In the genomic region with DNA sequence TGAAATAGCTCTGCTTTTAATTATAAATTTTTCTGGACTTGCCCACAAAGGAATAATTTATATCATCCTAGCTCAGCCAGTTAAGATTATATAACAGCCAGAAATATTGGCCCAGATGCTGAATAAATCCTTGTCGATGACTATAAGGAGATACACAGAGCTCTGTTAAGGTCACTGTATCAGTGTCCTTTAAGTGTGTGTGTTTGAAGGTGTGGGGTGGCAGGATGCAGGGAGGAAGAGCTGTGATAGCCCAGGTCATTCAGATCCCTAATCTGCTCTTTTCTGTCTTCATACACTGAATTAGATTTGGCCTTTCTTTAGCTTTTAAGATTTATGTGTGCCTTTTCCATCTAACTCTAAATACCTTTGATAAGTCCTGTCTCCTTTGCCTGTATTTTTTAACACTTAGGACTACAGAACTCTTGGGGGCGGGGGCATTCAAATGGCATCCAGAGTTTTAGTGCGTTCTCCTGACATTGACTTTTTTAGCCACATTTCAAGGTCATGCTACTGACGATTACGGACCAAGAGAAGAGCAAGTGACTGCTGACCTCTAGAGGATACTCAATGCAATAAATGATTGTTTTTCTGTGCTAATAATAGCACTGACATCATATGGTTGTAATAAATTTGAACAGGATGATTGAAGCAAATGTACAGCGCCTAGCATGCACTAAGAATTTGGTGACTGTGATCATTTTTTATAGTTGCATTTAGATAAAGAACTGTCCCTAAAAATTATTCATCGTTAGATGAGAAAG, we compare ENCODE assay signal across 8 cellular contexts.
A peak's percentile ranks its signal among the peaks of the same experiment; 100 is the strongest.
DNase-seq lines count a peak whose midpoint lies in the region; ATAC-seq, FAIRE-seq and TF ChIP-seq lines count a peak whose summit lies in the region.

No MANE protein-coding gene starts in this region.

- DNase-seq in HCT116 (ENCODE audit: low read depth, low spot score) (peak; percentile 15), MV-4-11 (lab: John Stamatoyannopoulos, UW) (peak; percentile 51), astrocyte of the hippocampus (ENCODE audit: low read depth, low spot score) (peak; percentile 46), aorta (no peak), NCI-H345 treated with DMSO at 0.1 percent for 48 hours (lab: John Stamatoyannopoulos, UW; ENCODE audit: unreplicated experiment) (no peak)
- no peak for DNase-seq in activated CD8-positive, alpha-beta memory T cell treated with anti-CD3 and anti-CD28 coated beads, Interleukin-2, amount 10 ng/mL, durations not matched to agents 7 days and 5 days

- peak; percentile 24 to 62 (median 56); a peak in 5 of 6 replicates for TF ChIP-seq CTCF in HCT116 (IDR thresholded peaks at IDR 0.05 in 2 of 3, conservative IDR thresholded peaks at IDR 0.05 in 1 of 3; ENCODE audit: borderline replicate concordance in 1 of 3, insufficient read depth in 1 of 3, low read depth in 2 of 3, low read length in 2 of 3)

- H3K27ac ChIP-seq in HCT116 (ENCODE audit: low read depth, low read length), result no peak overlapping the region
- peak overlapping the region; percentile 28 to 37 for H3K27ac ChIP-seq in aorta (ENCODE audit: low read depth in 1 of 2, low read length in 2 of 2)

- no peaks in the 10 kb centered on the region for H4K20me1 ChIP-seq in HCT116 (ENCODE audit: insufficient read depth)

- no peaks in the 10 kb centered on the region for H3K27me3 Mint-ChIP-seq in activated CD8-positive, alpha-beta memory T cell treated with anti-CD3 and anti-CD28 coated beads, Interleukin-2, amount 10 ng/mL, durations not matched to agents 7 days and 5 days

- H3K4me3 ChIP-seq in HCT116 (replicated peaks in 1 of 2; ENCODE audit: low read depth in 1 of 2, low read length in 2 of 2) (no peak overlapping the region), aorta (ENCODE audit: low read length in 2 of 2) (peak overlapping the region; percentile 11 to 95)

- 7 to 8% methylated on average over 7 of the region's 7 CpGs for WGBS in aorta, 2 donors

- H3K9me3 ChIP-seq in HCT116 (ENCODE audit: control insufficient read depth in 1 of 2, insufficient read depth in 1 of 2, low read depth in 1 of 2, low read length in 2 of 2) (no peaks in the 10 kb centered on the region), aorta (ENCODE audit: control insufficient read depth, low read length) (no peaks in the 10 kb centered on the region)

- TF ChIP-seq RAD21 in HCT116 (IDR thresholded peaks at IDR 0.05; ENCODE audit: low read depth), result peak; percentile 60

- no peak overlapping the region for H3K9ac ChIP-seq in HCT116 (ENCODE audit: low read length)

- no peaks in the 10 kb centered on the region for H3K27me3 ChIP-seq in HCT116 (ENCODE audit: insufficient read depth, low read length)
- no peaks in the 10 kb centered on the region for H3K27me3 ChIP-seq in aorta (ENCODE audit: control insufficient read depth in 1 of 2, insufficient read depth in 2 of 2, low read length in 1 of 2)

- H2AFZ ChIP-seq in HCT116 (ENCODE audit: low read depth, low read length, poor library complexity, severe bottlenecking), result peak overlapping the region; percentile 63

- no peaks in the 10 kb centered on the region for H3K4me1 Mint-ChIP-seq in activated CD8-positive, alpha-beta memory T cell treated with anti-CD3 and anti-CD28 coated beads, Interleukin-2, amount 10 ng/mL, durations not matched to agents 7 days and 5 days

- CTCF ChIA-PET in HCT116 (lab: Charles Lee), result interaction anchor here (0.7 to 1.3 kb wide), 3 partner anchors 36 to 96 kb away, joined by 3 to 7 read pairs (median 5); no protein-coding TSS in a partner anchor
- CTCF ChIA-PET in activated CD8-positive, alpha-beta memory T cell treated with anti-CD3 and anti-CD28 coated beads, Interleukin-2, amount 10 ng/mL, durations not matched to agents 7 days and 5 days (lab: Charles Lee), result no interaction called here

- RAD21 ChIA-PET in HCT116 (lab: Charles Lee; ENCODE audit: low non-redundant PET in 1 of 2, low total read pairs in 2 of 2, uncharacterized antibody in 2 of 2, unreplicated experiment in 2 of 2), result no interaction called here

- no peak overlapping the region for H3K4me2 ChIP-seq in HCT116 (ENCODE audit: low read length)

- intact Hi-C loops in HCT116 (cut with micrococcal nuclease), result loop anchor here (2.0 kb wide), 1 partner anchor 464 kb away; no protein-coding TSS in a partner anchor
- intact Hi-C loops in aorta (cut with DNase I), result loop anchor here in 1 of 2 donors (5.0 kb wide), 1 partner anchor 400 kb away; no protein-coding TSS in a partner anchor

- H3K4me3 Mint-ChIP-seq in activated CD8-positive, alpha-beta memory T cell treated with anti-CD3 and anti-CD28 coated beads, Interleukin-2, amount 10 ng/mL, durations not matched to agents 7 days and 5 days, result no peak overlapping the region

- H3K36me3 Mint-ChIP-seq in activated CD8-positive, alpha-beta memory T cell treated with anti-CD3 and anti-CD28 coated beads, Interleukin-2, amount 10 ng/mL, durations not matched to agents 7 days and 5 days, result no peaks in the 10 kb centered on the region

- H3K79me2 ChIP-seq in HCT116 (ENCODE audit: insufficient read depth, low read length), result no peaks in the 10 kb centered on the region

- TF ChIP-seq POLR2A in HCT116 (IDR thresholded peaks at IDR 0.05; ENCODE audit: borderline replicate concordance, extremely low read depth, insufficient read depth, insufficient read length), result no peak

- H3K4me1 ChIP-seq in HCT116 (ENCODE audit: control insufficient read depth in 1 of 2, insufficient read depth in 2 of 2, low read length in 2 of 2) (peaks cover 0 to 6% of the 10 kb centered on the region in 2 experiments; a peak in 1 of 4 replicates), aorta (ENCODE audit: control insufficient read depth in 1 of 2, insufficient read depth in 2 of 2, low read length in 2 of 2) (peaks cover 0 to 3% of the 10 kb centered on the region in 2 donors)

- ATAC-seq in GM18498 (IDR thresholded peaks at IDR 0.05; ENCODE audit: unreplicated experiment), result peak; percentile 66
- ATAC-seq in HCT116, result peak; percentile 85
- ATAC-seq in aorta (ENCODE audit: low FRiP score), result peak; percentile 82
- ATAC-seq in activated CD8-positive, alpha-beta memory T cell treated with anti-CD3 and anti-CD28 coated beads, Interleukin-2, amount 10 ng/mL, durations not matched to agents 7 days and 5 days, result no peak

- H3K36me3 ChIP-seq in HCT116 (ENCODE audit: control insufficient read depth in 1 of 2, insufficient read depth in 2 of 2, low read length in 2 of 2) (no peaks in the 10 kb centered on the region), aorta (ENCODE audit: control insufficient read depth in 1 of 2, insufficient read depth in 2 of 2, low read length in 1 of 2) (no peaks in the 10 kb centered on the region)

- POLR2A ChIA-PET in HCT116 (lab: Charles Lee), result no interaction called here

- BruUV-seq in HCT116 (replicated peaks; lab: Mats Ljungman, UMichigan), result no TSS peak

- H3K9me3 Mint-ChIP-seq in activated CD8-positive, alpha-beta memory T cell treated with anti-CD3 and anti-CD28 coated beads, Interleukin-2, amount 10 ng/mL, durations not matched to agents 7 days and 5 days (ENCODE audit: low read depth), result no peaks in the 10 kb centered on the region

- FAIRE-seq in islet of Langerhans (lab: Jason Lieb, UNC), result peak; percentile 100

- H3K27ac Mint-ChIP-seq in activated CD8-positive, alpha-beta memory T cell treated with anti-CD3 and anti-CD28 coated beads, Interleukin-2, amount 10 ng/mL, durations not matched to agents 7 days and 5 days, result no peak overlapping the region

- H3K9me2 ChIP-seq in HCT116 (ENCODE audit: insufficient read depth), result no peaks in the 10 kb centered on the region

TF ChIP-seq in HCT116, 20 proteins besides CTCF, POLR2A, EP300 and RAD21:
- TF ChIP-seq EZH2phosphoT487 (IDR thresholded peaks at IDR 0.05; ENCODE audit: borderline replicate concordance), result no peak
- no peak for TF ChIP-seq SIN3A (IDR thresholded peaks at IDR 0.05; ENCODE audit: low read depth)
- no peak for TF ChIP-seq REST (IDR thresholded peaks at IDR 0.05; ENCODE audit: low read depth)
- no peak for TF ChIP-seq SRF (IDR thresholded peaks at IDR 0.05; ENCODE audit: low read depth)
- TF ChIP-seq ATF3 (IDR thresholded peaks at IDR 0.05), result 0 out of 2 replicates have a peak, but pooled peaks have one; percentile 21

Comparison
In these comparisons a context has a peak if more than half of its experiments do, and no peak if none do; other contexts are left out.
1. DNase-seq: peak in HCT116 (single experiment), MV-4-11 (single experiment) and astrocyte of the hippocampus (single experiment); none in aorta (0 of 2), NCI-H345 treated with DMSO at 0.1 percent for 48 hours (single experiment) and activated CD8-positive, alpha-beta memory T cell treated with anti-CD3 and anti-CD28 coated beads, Interleukin-2, amount 10 ng/mL, durations not matched to agents 7 days and 5 days (single experiment).
2. H3K4me3 ChIP-seq: peak in aorta (2 of 2); none in HCT116 (0 of 2).